In the genomic region with DNA sequence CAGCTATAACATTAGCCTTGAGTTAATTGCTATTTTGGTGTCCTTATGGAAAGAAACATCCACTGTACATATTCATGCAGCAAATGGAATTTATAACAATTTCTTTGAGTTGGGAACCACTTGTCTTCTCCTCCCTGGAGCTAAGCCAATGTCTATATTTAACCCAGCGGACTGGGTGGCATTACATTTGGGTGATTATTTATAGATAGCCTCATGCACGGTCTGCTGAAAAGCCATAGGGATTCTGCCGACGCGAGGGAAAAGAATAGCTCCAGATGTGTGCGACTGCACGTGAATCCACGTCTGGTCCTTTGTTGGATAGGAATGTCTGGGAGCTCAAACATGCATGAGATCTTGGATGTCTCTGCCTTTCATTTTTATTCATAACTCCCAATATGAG, we compare ENCODE assay signal across 26 cellular contexts.
"Had no signal": no experiment of that assay in that cellular context is flagged by ENCODE, and none has a peak within 500 bp of the region (broad histone marks: within the 10 kb centered on the region; RNA-seq: fewer than 3 reads in every experiment).

No MANE protein-coding gene starts in this region.

- H3K36me3 ChIP-seq: neural progenitor cell, neutrophil, right lobe of liver, stomach, suprapubic skin, thoracic aorta, tibial artery, upper lobe of right lung had no signal

- H3K27ac ChIP-seq: neural progenitor cell, neutrophil, parathyroid adenoma, psoas muscle, right lobe of liver, stomach, suprapubic skin, thoracic aorta, tibial artery, upper lobe of right lung had no signal

- H3K9me3 ChIP-seq: neutrophil, psoas muscle, right lobe of liver, suprapubic skin, thoracic aorta, upper lobe of right lung had no signal

- DNase-seq: hypothalamus; immature natural killer cell; islet precursor cell; mesendoderm; naive B cell; natural killer cell; nephron progenitor cell; occipital lobe; psoas muscle; right lobe of liver; stimulated activated CD4-positive, alpha-beta T cell treated with anti-CD3 and anti-CD28 coated beads, Interleukin-1b, Interleukin-23, amount 100 ng/mL, for 48 hours; stimulated activated CD4-positive, alpha-beta T cell treated with anti-CD3 and anti-CD28 coated beads, Interleukin-2, amount 100 ng/mL, for 48 hours; stimulated activated naive B cell treated with anti-CD40 and anti-IgM and Interleukin-4, amounts not matched to agents 10 μg/mL and 1 μg/mL and 100 μg/mL, for 72 hours; stimulated activated naive CD8-positive, alpha-beta T cell treated with anti-CD3 and anti-CD28 coated beads, Interleukin-15, Interleukin-2, amounts not matched to agents 100 U/mL and 50 U/mL, for 24 hours; stomach; tibial artery; trophoblast cell; upper lobe of right lung had no signal

- H3K4me3 ChIP-seq: lung, neural progenitor cell, psoas muscle, right lobe of liver, smooth muscle cell, stomach, suprapubic skin, thoracic aorta, tibial artery, upper lobe of right lung had no signal

- H3K4me1 ChIP-seq: neural progenitor cell, parathyroid adenoma, psoas muscle, right lobe of liver, stomach, suprapubic skin, upper lobe of right lung had no signal

- ATAC-seq: left lobe of liver; natural killer cell; psoas muscle; right lobe of liver; stimulated activated naive B cell treated with anti-CD40 and anti-IgM and Interleukin-4, amounts not matched to agents 10 μg/mL and 1 μg/mL and 100 μg/mL, for 72 hours; stimulated activated naive CD8-positive, alpha-beta T cell treated with anti-CD3 and anti-CD28 coated beads, Interleukin-15, Interleukin-2, amounts not matched to agents 100 U/mL and 50 U/mL, for 24 hours; upper lobe of right lung had no signal

- H3K27me3 ChIP-seq: neural progenitor cell, neutrophil, right lobe of liver, stomach, suprapubic skin, tibial artery, upper lobe of right lung had no signal
